ENCODE assay signal across 1 cellular context in the genomic region with DNA sequence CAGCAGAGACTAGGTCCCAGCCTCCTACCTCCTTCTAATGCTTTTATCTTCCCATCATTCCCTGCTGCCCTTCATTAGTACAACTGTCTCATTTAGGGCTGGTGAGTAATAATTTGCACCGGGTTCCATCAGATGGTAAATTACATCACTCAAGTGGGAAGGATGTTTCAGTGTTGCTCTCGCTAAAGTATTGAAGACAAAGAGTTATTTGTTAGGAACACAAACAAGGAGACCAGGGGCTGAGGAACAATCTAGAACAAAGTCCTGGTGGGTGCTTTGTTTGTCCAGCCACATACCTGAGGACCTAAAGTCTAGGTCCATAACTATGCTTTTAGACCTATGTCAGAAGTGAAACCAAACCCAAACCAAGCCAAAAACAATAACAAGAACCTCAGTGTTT.
A peak's percentile ranks its signal among the peaks of the same experiment; 100 is the strongest.
TF ChIP-seq lines count a peak whose summit lies in the region.

No MANE protein-coding gene starts in this region.

TF ChIP-seq in HepG2, 621 proteins besides CTCF, POLR2A, EP300 and RAD21:
- TF ChIP-seq ZNF329 (CRISPR knock-in tag; IDR thresholded peaks at IDR 0.05; ENCODE audit: low read depth): no peak
- TF ChIP-seq SOX6 (IDR thresholded peaks at IDR 0.05): no peak
- TF ChIP-seq SOX6 (CRISPR knock-in tag; IDR thresholded peaks at IDR 0.05): peak; percentile 53; the same call in 1 of the 2 replicates
- TF ChIP-seq, protein P1, sequence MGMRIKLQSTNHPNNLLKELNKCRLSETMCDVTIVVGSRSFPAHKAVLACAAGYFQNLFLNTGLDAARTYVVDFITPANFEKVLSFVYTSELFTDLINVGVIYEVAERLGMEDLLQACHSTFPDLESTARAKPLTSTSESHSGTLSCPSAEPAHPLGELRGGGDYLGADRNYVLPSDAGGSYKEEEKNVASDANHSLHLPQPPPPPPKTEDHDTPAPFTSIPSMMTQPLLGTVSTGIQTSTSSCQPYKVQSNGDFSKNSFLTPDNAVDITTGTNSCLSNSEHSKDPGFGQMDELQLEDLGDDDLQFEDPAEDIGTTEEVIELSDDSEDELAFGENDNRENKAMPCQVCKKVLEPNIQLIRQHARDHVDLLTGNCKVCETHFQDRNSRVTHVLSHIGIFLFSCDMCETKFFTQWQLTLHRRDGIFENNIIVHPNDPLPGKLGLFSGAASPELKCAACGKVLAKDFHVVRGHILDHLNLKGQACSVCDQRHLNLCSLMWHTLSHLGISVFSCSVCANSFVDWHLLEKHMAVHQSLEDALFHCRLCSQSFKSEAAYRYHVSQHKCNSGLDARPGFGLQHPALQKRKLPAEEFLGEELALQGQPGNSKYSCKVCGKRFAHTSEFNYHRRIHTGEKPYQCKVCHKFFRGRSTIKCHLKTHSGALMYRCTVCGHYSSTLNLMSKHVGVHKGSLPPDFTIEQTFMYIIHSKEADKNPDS (CRISPR knock-in tag; IDR thresholded peaks at IDR 0.05): 0 out of 2 replicates have a peak, but pooled peaks have one; percentile 46
- TF ChIP-seq SOX5 (CRISPR knock-in tag; IDR thresholded peaks at IDR 0.05; ENCODE audit: borderline replicate concordance): peak; percentile 38; the same call in 1 of the 2 replicates
- no peak for TF ChIP-seq SOX13 (IDR thresholded peaks at IDR 0.05)
- peak in 1 of 2 experiments; percentile 56; a peak in 1 of 4 replicates for TF ChIP-seq SOX13 (CRISPR knock-in tag; conservative IDR thresholded peaks at IDR 0.05 in 1 of 2, IDR thresholded peaks at IDR 0.05 in 1 of 2)
